In the genomic region with DNA sequence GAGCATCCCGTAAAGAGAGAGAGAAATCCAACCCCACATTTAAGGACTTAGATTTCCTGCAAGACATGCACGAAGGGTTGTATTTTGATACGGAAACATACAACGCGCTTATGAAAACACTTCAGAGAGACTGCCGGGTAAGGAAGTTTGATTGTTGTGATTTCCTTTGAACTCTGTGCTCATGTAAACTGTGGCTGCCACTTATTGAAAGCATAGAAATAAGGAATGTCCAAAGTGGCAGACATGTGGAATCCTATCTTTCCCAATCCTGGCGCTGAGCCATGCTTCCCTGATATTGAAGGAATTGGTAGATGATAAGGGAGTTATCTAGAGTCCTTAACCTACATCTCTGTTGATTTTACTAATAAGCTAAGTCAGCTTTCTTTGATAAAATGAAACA, we compare ENCODE assay signal across 14 cellular contexts.
A peak's percentile ranks its signal among the peaks of the same experiment; 100 is the strongest.
DNase-seq lines count a peak whose midpoint lies in the region; ATAC-seq and TF ChIP-seq lines count a peak whose summit lies in the region.
"Had no signal": no experiment of that assay in that cellular context is flagged by ENCODE, and none has a peak within 500 bp of the region (broad histone marks: within the 10 kb centered on the region; RNA-seq: fewer than 3 reads in every experiment).

No MANE protein-coding gene starts in this region.

- TF ChIP-seq CTCF in adrenal gland (IDR thresholded peaks at IDR 0.05): no peak

- H3K4me2 ChIP-seq in mesendoderm (ENCODE audit: low read length): no peak overlapping the region
- H3K4me2 ChIP-seq in neuronal stem cell (ENCODE audit: insufficient read depth, low read length, poor library complexity, severe bottlenecking): no peak overlapping the region

- H2BK12ac ChIP-seq in neuronal stem cell (ENCODE audit: low read length): no peak overlapping the region

- H2AK5ac ChIP-seq in mesendoderm (ENCODE audit: low read length) (no peak overlapping the region), neuronal stem cell (ENCODE audit: low read depth, low read length) (no peak overlapping the region)

- 29 to 47% (median 33%) methylated on average over 7 of the region's 7 CpGs for WGBS in adrenal gland, 4 donors
- WGBS in mesendoderm (ENCODE audit: extremely low coverage, insufficient coverage, low lambda C conversion rate): no CpG with 5 or more reads among the region's 7 CpGs
- whole genome bisulfite sequencing in neuronal stem cell (ENCODE audit: extremely low coverage in 2 of 2, insufficient read length in 2 of 2, insufficient replicate concordance in 1 of 2), 2 donors: no CpG with 5 or more reads among the region's 7 CpGs

- no peaks in the 10 kb centered on the region for H3K36me3 ChIP-seq in CD4-positive, CD25-positive, alpha-beta regulatory T cell (ENCODE audit: control insufficient read depth, insufficient read depth, low read length)
- H3K36me3 ChIP-seq in adrenal gland (replicated peaks in 1 of 2) (no peaks in the 10 kb centered on the region), mesendoderm (ENCODE audit: control insufficient read depth, insufficient read depth, low read length) (no peaks in the 10 kb centered on the region), neuronal stem cell (replicated peaks in 1 of 2; ENCODE audit: control insufficient read depth in 2 of 2, insufficient read depth in 2 of 2, low read length in 2 of 2) (peaks cover 0 to 65% of the 10 kb centered on the region in 2 donors)

- no peaks in the 10 kb centered on the region for H3K79me2 ChIP-seq in mesendoderm (ENCODE audit: control insufficient read depth, insufficient read depth, low read length)

- no peak overlapping the region for H2BK15ac ChIP-seq in mesendoderm (replicated peaks; ENCODE audit: low read depth)
- H2BK15ac ChIP-seq in neuronal stem cell (ENCODE audit: low read length): no peak overlapping the region

- H3K23ac ChIP-seq in mesendoderm (ENCODE audit: low read length) (no peak overlapping the region), neuronal stem cell (ENCODE audit: low read depth, low read length, poor library complexity) (no peak overlapping the region)

- peak overlapping the region; percentile 21 to 99 (median 83) for H3K27ac Mint-ChIP-seq in CD4-positive, CD25-positive, alpha-beta regulatory T cell
- H3K27ac Mint-ChIP-seq: CD8-positive, alpha-beta T cell had no signal

- H3K9me3 Mint-ChIP-seq in CD4-positive, CD25-positive, alpha-beta regulatory T cell: no peaks in the 10 kb centered on the region
- H3K9me3 Mint-ChIP-seq: CD8-positive, alpha-beta T cell had no signal

- H4K8ac ChIP-seq in mesendoderm (ENCODE audit: low read depth, low read length): no peak overlapping the region
- H4K8ac ChIP-seq in neuronal stem cell (ENCODE audit: low read depth, low read length): no peak overlapping the region

- H3K14ac ChIP-seq in neuronal stem cell (ENCODE audit: low read length): no peak overlapping the region

- H3K27ac ChIP-seq in CD4-positive, CD25-positive, alpha-beta regulatory T cell (ENCODE audit: insufficient read depth, low read length, poor library complexity, severe bottlenecking): no peak overlapping the region
- H3K27ac ChIP-seq in adrenal gland: peak overlapping the region in 2 of 5 donors; percentile 26 to 29
- H3K27ac ChIP-seq in mesendoderm (ENCODE audit: low read depth, low read length): peak overlapping the region; percentile 54
- H3K27ac ChIP-seq in neuronal stem cell (replicated peaks; ENCODE audit: low read length): no peak overlapping the region
- H3K27ac ChIP-seq: 22Rv1, HL-60 had no signal

- intact Hi-C loops in adrenal gland (cut with DNase I): no loop called here

- no peaks in the 10 kb centered on the region for H3K27me3 ChIP-seq in CD4-positive, CD25-positive, alpha-beta regulatory T cell (ENCODE audit: control insufficient read depth, insufficient read depth, low read length)
- no peaks in the 10 kb centered on the region for H3K27me3 ChIP-seq in adrenal gland
- no peaks in the 10 kb centered on the region for H3K27me3 ChIP-seq in mesendoderm (ENCODE audit: insufficient read depth, low read length, poor library complexity)
- no peaks in the 10 kb centered on the region for H3K27me3 ChIP-seq in neuronal stem cell (ENCODE audit: control insufficient read depth in 3 of 3, insufficient read depth in 3 of 3, low read depth in 1 of 3, low read length in 3 of 3)

- H4K5ac ChIP-seq in mesendoderm (ENCODE audit: low read length): no peak overlapping the region

- H3K27me3 Mint-ChIP-seq in CD4-positive, CD25-positive, alpha-beta regulatory T cell: no peaks in the 10 kb centered on the region

- H2BK120ac ChIP-seq in mesendoderm (ENCODE audit: low read depth, low read length): peak overlapping the region; percentile 36
- no peak overlapping the region for H2BK120ac ChIP-seq in neuronal stem cell (ENCODE audit: low read depth, low read length)

- H3K9ac ChIP-seq in mesendoderm (ENCODE audit: low read length) (no peak overlapping the region), neuronal stem cell (ENCODE audit: low read depth, low read length, poor library complexity) (no peak overlapping the region)

- H3K4me1 ChIP-seq in CD4-positive, CD25-positive, alpha-beta regulatory T cell (ENCODE audit: control insufficient read depth, insufficient read depth, low read length, poor library complexity, severe bottlenecking): peaks cover 24% of the 10 kb centered on the region
- H3K4me1 ChIP-seq in adrenal gland (replicated peaks in 1 of 2) (peaks cover 24 to 25% of the 10 kb centered on the region in 2 donors), mesendoderm (ENCODE audit: control insufficient read depth, low read depth, low read length) (peaks cover 9% of the 10 kb centered on the region), neuronal stem cell (ENCODE audit: control insufficient read depth in 2 of 2, insufficient read depth in 1 of 2, low read depth in 1 of 2, low read length in 2 of 2) (peaks cover 13 to 29% of the 10 kb centered on the region in 2 donors)

- H3K4me1 Mint-ChIP-seq in CD4-positive, CD25-positive, alpha-beta regulatory T cell: peaks cover 25 to 56% (median 34%) of the 10 kb centered on the region in 4 donors

- H3K79me1 ChIP-seq in mesendoderm (ENCODE audit: low read length) (no peaks in the 10 kb centered on the region), neuronal stem cell (ENCODE audit: low read depth, low read length) (no peaks in the 10 kb centered on the region)

- H3K4me3 ChIP-seq in CD4-positive, CD25-positive, alpha-beta regulatory T cell (ENCODE audit: low read depth, low read length): peak overlapping the region; percentile 61
- H3K4me3 ChIP-seq in adrenal gland: peak overlapping the region in 1 of 4 donors; percentile 33
- H3K4me3 ChIP-seq in mesendoderm (ENCODE audit: low read length): no peak overlapping the region
- no peak overlapping the region for H3K4me3 ChIP-seq in neuronal stem cell (ENCODE audit: low read length in 2 of 2)

- no peak for ATAC-seq in CD4-positive, CD25-positive, alpha-beta regulatory T cell (ENCODE audit: low read depth in 2 of 2)
- no peak for ATAC-seq in activated CD4-positive, CD25-positive, alpha-beta regulatory T cell treated with anti-CD3 and anti-CD28 coated beads, Interleukin-2, amount 50 U/mL, for 24 hours
- ATAC-seq: CD8-positive, alpha-beta T cell had no signal

- peak overlapping the region; percentile 29 to 71 (median 61) for H3K4me3 Mint-ChIP-seq in CD4-positive, CD25-positive, alpha-beta regulatory T cell
- H3K4me3 Mint-ChIP-seq: CD8-positive, alpha-beta T cell had no signal

- DNase-seq in NCI-H2029 (lab: John Stamatoyannopoulos, UW): peak; percentile 1
- DNase-seq in NCI-H2029 treated with DMSO at 0.1 percent for 48 hours (lab: John Stamatoyannopoulos, UW): no peak
- DNase-seq in CD4-positive, CD25-positive, alpha-beta regulatory T cell: peak in 1 of 3 donors; percentile 45
- DNase-seq in adrenal gland: peak in 5 of 7 donors; percentile 29 to 71 (median 44)
- peak; percentile 86 for DNase-seq in mesendoderm
- DNase-seq in NAMALWA (ENCODE audit: low spot score): no peak
- DNase-seq in neuronal stem cell (ENCODE audit: low spot score): no peak
- DNase-seq: activated effector memory CD4-positive, alpha-beta T cell treated with Interleukin-2 at 50 U/mL for 16 hours; CD8-positive, alpha-beta T cell; NCI-H1417; NCI-H345 had no signal

- H2BK5ac ChIP-seq in mesendoderm (ENCODE audit: low read length) (peak overlapping the region; percentile 61), neuronal stem cell (ENCODE audit: low read length) (no peak overlapping the region)

- H3K36me3 Mint-ChIP-seq in CD4-positive, CD25-positive, alpha-beta regulatory T cell: no peaks in the 10 kb centered on the region
- H3K36me3 Mint-ChIP-seq: CD8-positive, alpha-beta T cell had no signal

- H3K18ac ChIP-seq in mesendoderm (ENCODE audit: low read length): no peak overlapping the region
- no peak overlapping the region for H3K18ac ChIP-seq in neuronal stem cell (ENCODE audit: low read length)

- no peak overlapping the region for H3K56ac ChIP-seq in mesendoderm (ENCODE audit: low read length)

- no peak for TF ChIP-seq POLR2A in adrenal gland (IDR thresholded peaks at IDR 0.05)

- H2AFZ ChIP-seq in neuronal stem cell (ENCODE audit: low read length): no peak overlapping the region

- H3K9me3 ChIP-seq in CD4-positive, CD25-positive, alpha-beta regulatory T cell (ENCODE audit: control insufficient read depth in 2 of 2, low read length in 2 of 2): no peaks in the 10 kb centered on the region
- H3K9me3 ChIP-seq in adrenal gland (replicated peaks in 1 of 3) (no peaks in the 10 kb centered on the region), neuronal stem cell (replicated peaks in 1 of 2; ENCODE audit: control insufficient read depth in 2 of 2, insufficient read depth in 1 of 2, low read depth in 1 of 2, low read length in 2 of 2) (peaks cover 0 to 3% of the 10 kb centered on the region in 2 donors)

- no peak overlapping the region for H4K91ac ChIP-seq in neuronal stem cell (ENCODE audit: low read depth, low read length, poor library complexity)

- no peak overlapping the region for H3K4ac ChIP-seq in mesendoderm (ENCODE audit: low read depth, low read length)
- no peak overlapping the region for H3K4ac ChIP-seq in neuronal stem cell (ENCODE audit: low read length)

Comparison
In these comparisons a context has a peak if more than half of its experiments do, and no peak if none do; other contexts are left out.
1. DNase-seq: peak in NCI-H2029 (single experiment), adrenal gland (5 of 7) and mesendoderm (single experiment); none in NCI-H2029 treated with DMSO at 0.1 percent for 48 hours (single experiment), NAMALWA (single experiment) and neuronal stem cell (single experiment).